Comparison of ENCODE assay signal across 14 cellular contexts in genomic region chr3:132231633-132232032, GRCh38.
DNase-seq lines count a peak whose midpoint lies in the region; ATAC-seq and TF ChIP-seq lines count a peak whose summit lies in the region.
"Had no signal": no experiment of that assay in that cellular context is flagged by ENCODE, and none has a peak within 500 bp of the region (broad histone marks: within the 10 kb centered on the region; RNA-seq: fewer than 3 reads in every experiment).

No MANE protein-coding gene starts in this region.

- no peaks in the 10 kb centered on the region for H3K36me3 Mint-ChIP-seq in naive thymus-derived CD4-positive, alpha-beta T cell
- no peaks in the 10 kb centered on the region for H3K36me3 Mint-ChIP-seq in activated CD4-positive, alpha-beta T cell treated with anti-CD3 and anti-CD28 coated beads, Interleukin-2, amount 10 ng/mL, durations not matched to agents 7 days and 5 days (ENCODE audit: low read depth)
- H3K36me3 Mint-ChIP-seq: CD4-positive, alpha-beta memory T cell had no signal

- H3K9me3 Mint-ChIP-seq in naive thymus-derived CD4-positive, alpha-beta T cell = peaks cover 0 to 1% (median 0%) of the 10 kb centered on the region in 11 donors
- H3K9me3 Mint-ChIP-seq in activated CD4-positive, alpha-beta T cell treated with anti-CD3 and anti-CD28 coated beads, Interleukin-2, amount 10 ng/mL, durations not matched to agents 7 days and 5 days = no peaks in the 10 kb centered on the region
- H3K9me3 Mint-ChIP-seq in stimulated activated naive CD8-positive, alpha-beta T cell treated with anti-CD3 and anti-CD28 coated beads, Interleukin-15, amount 100 ng/mL, for 72 hours = no peaks in the 10 kb centered on the region
- H3K9me3 Mint-ChIP-seq: CD4-positive, alpha-beta memory T cell had no signal

- H3K4me1 ChIP-seq in RWPE2 (ENCODE audit: insufficient read depth, poor library complexity, severe bottlenecking) = no peaks in the 10 kb centered on the region
- peaks cover 0 to 6% (median 0%) of the 10 kb centered on the region in 12 donors for H3K4me1 ChIP-seq in heart left ventricle
- no peaks in the 10 kb centered on the region for H3K4me1 ChIP-seq in naive thymus-derived CD4-positive, alpha-beta T cell (ENCODE audit: control insufficient read depth in 2 of 2, insufficient read depth in 2 of 2, low read length in 2 of 2)
- H3K4me1 ChIP-seq: esophagus muscularis mucosa, vagina had no signal

- peak; percentile 42 for ATAC-seq in RWPE2 (ENCODE audit: low read depth)
- ATAC-seq in heart left ventricle = peak; percentile 58 to 91 (median 90)
- no peak for ATAC-seq in naive thymus-derived CD4-positive, alpha-beta T cell
- no peak for ATAC-seq in stimulated activated naive CD8-positive, alpha-beta T cell treated with anti-CD3 and anti-CD28 coated beads, Interleukin-15, amount 100 ng/mL, for 72 hours
- ATAC-seq: T-helper 17 cell had no signal

- H3K36me3 ChIP-seq in RWPE2 (ENCODE audit: low read depth) = no peaks in the 10 kb centered on the region
- no peaks in the 10 kb centered on the region for H3K36me3 ChIP-seq in heart left ventricle
- H3K36me3 ChIP-seq in naive thymus-derived CD4-positive, alpha-beta T cell (ENCODE audit: control insufficient read depth in 2 of 3, insufficient read depth in 3 of 3, low read length in 3 of 3) = no peaks in the 10 kb centered on the region
- H3K36me3 ChIP-seq: esophagus muscularis mucosa, vagina had no signal

- peaks cover 2 to 26% (median 17%) of the 10 kb centered on the region in 5 donors for H3K27me3 Mint-ChIP-seq in naive thymus-derived CD4-positive, alpha-beta T cell
- peaks cover 14% of the 10 kb centered on the region for H3K27me3 Mint-ChIP-seq in activated CD4-positive, alpha-beta T cell treated with anti-CD3 and anti-CD28 coated beads, Interleukin-2, amount 10 ng/mL, durations not matched to agents 7 days and 5 days
- H3K27me3 Mint-ChIP-seq in stimulated activated naive CD8-positive, alpha-beta T cell treated with anti-CD3 and anti-CD28 coated beads, Interleukin-15, amount 100 ng/mL, for 72 hours = peaks cover 14% of the 10 kb centered on the region

- no peak for TF ChIP-seq POLR2A in heart left ventricle (IDR thresholded peaks at IDR 0.05)

- H3K4me3 ChIP-seq in RWPE2 (ENCODE audit: severe bottlenecking) (no peak overlapping the region), heart left ventricle (no peak overlapping the region)
- no peak overlapping the region for H3K4me3 ChIP-seq in naive thymus-derived CD4-positive, alpha-beta T cell (ENCODE audit: low read length)
- H3K4me3 ChIP-seq: esophagus muscularis mucosa, vagina had no signal

- no peaks in the 10 kb centered on the region for H3K4me1 Mint-ChIP-seq in naive thymus-derived CD4-positive, alpha-beta T cell
- no peaks in the 10 kb centered on the region for H3K4me1 Mint-ChIP-seq in activated CD4-positive, alpha-beta T cell treated with anti-CD3 and anti-CD28 coated beads, Interleukin-2, amount 10 ng/mL, durations not matched to agents 7 days and 5 days
- no peaks in the 10 kb centered on the region for H3K4me1 Mint-ChIP-seq in stimulated activated naive CD8-positive, alpha-beta T cell treated with anti-CD3 and anti-CD28 coated beads, Interleukin-15, amount 100 ng/mL, for 72 hours
- H3K4me1 Mint-ChIP-seq: CD4-positive, alpha-beta memory T cell; T-helper 17 cell had no signal

- CTCF ChIA-PET in naive thymus-derived CD4-positive, alpha-beta T cell (lab: Charles Lee) = interaction anchor here (0.7 kb wide), 1 partner anchor 19 kb away, joined by 3 read pairs; no protein-coding TSS in a partner anchor
- CTCF ChIA-PET in activated CD4-positive, alpha-beta T cell treated with anti-CD3 and anti-CD28 coated beads, Interleukin-2, amount 10 ng/mL, durations not matched to agents 7 days and 5 days (lab: Charles Lee) = no interaction called here
- CTCF ChIA-PET in RWPE1 (lab: Yijun Ruan, JAX) = interaction anchor here (1.0 kb wide), 1 partner anchor 25 kb away, joined by 5 read pairs; no protein-coding TSS in a partner anchor

- POLR2A ChIA-PET in naive thymus-derived CD4-positive, alpha-beta T cell (lab: Charles Lee) = no interaction called here
- POLR2A ChIA-PET in activated CD4-positive, alpha-beta T cell treated with anti-CD3 and anti-CD28 coated beads, Interleukin-2, amount 10 ng/mL, durations not matched to agents 7 days and 5 days (lab: Charles Lee) = interaction anchor here (0.6 kb wide), 1 partner anchor 13 kb away, joined by 3 read pairs; no protein-coding TSS in a partner anchor
- POLR2A ChIA-PET in RWPE1 (lab: Yijun Ruan, JAX; ENCODE audit: low non-redundant PET) = no interaction called here

- DNase-seq in A172 (ENCODE audit: low spot score) = peak; percentile 74
- DNase-seq in GOT3 (lab: John Stamatoyannopoulos, UW) = peak; percentile 9
- DNase-seq in RWPE2 (ENCODE audit: low spot score) = no peak
- no peak for DNase-seq in heart left ventricle
- DNase-seq in naive thymus-derived CD4-positive, alpha-beta T cell = no peak
- no peak for DNase-seq in activated CD4-positive, alpha-beta T cell treated with anti-CD3 and anti-CD28 coated beads, Interleukin-2, amount 10 ng/mL, durations not matched to agents 7 days and 5 days
- no peak for DNase-seq in RWPE1 (ENCODE audit: low spot score)
- DNase-seq in stimulated activated naive CD8-positive, alpha-beta T cell treated with anti-CD3 and anti-CD28 coated beads, Interleukin-15, amount 100 ng/mL, for 72 hours = no peak
- DNase-seq: activated effector memory CD4-positive, alpha-beta T cell treated with Interleukin-2 at 50 U/mL for 16 hours; CD4-positive, alpha-beta memory T cell; NCI-H1048; T-helper 17 cell had no signal

- H3K9me3 ChIP-seq in RWPE2 (ENCODE audit: severe bottlenecking) (no peaks in the 10 kb centered on the region), heart left ventricle (no peaks in the 10 kb centered on the region)
- no peaks in the 10 kb centered on the region for H3K9me3 ChIP-seq in naive thymus-derived CD4-positive, alpha-beta T cell (ENCODE audit: control insufficient read depth in 2 of 3, low read length in 3 of 3)
- H3K9me3 ChIP-seq: esophagus muscularis mucosa, vagina had no signal

- no peak overlapping the region for H3K27ac ChIP-seq in RWPE2 (ENCODE audit: poor library complexity, severe bottlenecking)
- peak overlapping the region in 3 of 12 donors; percentile 8 to 39 (median 36) for H3K27ac ChIP-seq in heart left ventricle
- H3K27ac ChIP-seq in naive thymus-derived CD4-positive, alpha-beta T cell (ENCODE audit: low read depth, low read length) = no peak overlapping the region
- H3K27ac ChIP-seq in RWPE1 = no peak overlapping the region
- H3K27ac ChIP-seq: esophagus muscularis mucosa, vagina had no signal

- H3K27ac Mint-ChIP-seq in naive thymus-derived CD4-positive, alpha-beta T cell = no peak overlapping the region
- H3K27ac Mint-ChIP-seq in activated CD4-positive, alpha-beta T cell treated with anti-CD3 and anti-CD28 coated beads, Interleukin-2, amount 10 ng/mL, durations not matched to agents 7 days and 5 days = no peak overlapping the region
- no peak overlapping the region for H3K27ac Mint-ChIP-seq in stimulated activated naive CD8-positive, alpha-beta T cell treated with anti-CD3 and anti-CD28 coated beads, Interleukin-15, amount 100 ng/mL, for 72 hours
- H3K27ac Mint-ChIP-seq: CD4-positive, alpha-beta memory T cell; T-helper 17 cell had no signal

- H3K27me3 ChIP-seq in RWPE2 (ENCODE audit: insufficient read depth, poor library complexity, severe bottlenecking) (no peaks in the 10 kb centered on the region), heart left ventricle (no peaks in the 10 kb centered on the region)
- H3K27me3 ChIP-seq in naive thymus-derived CD4-positive, alpha-beta T cell (ENCODE audit: control insufficient read depth in 2 of 2, insufficient read depth in 2 of 2, low read length in 2 of 2) = no peaks in the 10 kb centered on the region
- H3K27me3 ChIP-seq: esophagus muscularis mucosa, vagina had no signal

- TF ChIP-seq CTCF in RWPE2 (IDR thresholded peaks at IDR 0.05; ENCODE audit: poor library complexity, severe bottlenecking) = no peak
- no peak for TF ChIP-seq CTCF in heart left ventricle (IDR thresholded peaks at IDR 0.05)
- TF ChIP-seq CTCF in RWPE1 (conservative IDR thresholded peaks at IDR 0.05; ENCODE audit: low read depth) = no peak

- intact Hi-C loops in heart left ventricle (cut with DNase I) = no loop called here
- intact Hi-C loops in naive thymus-derived CD4-positive, alpha-beta T cell (cut with micrococcal nuclease) = no loop called here

- no peak overlapping the region for H3K4me3 Mint-ChIP-seq in naive thymus-derived CD4-positive, alpha-beta T cell
- no peak overlapping the region for H3K4me3 Mint-ChIP-seq in activated CD4-positive, alpha-beta T cell treated with anti-CD3 and anti-CD28 coated beads, Interleukin-2, amount 10 ng/mL, durations not matched to agents 7 days and 5 days
- no peak overlapping the region for H3K4me3 Mint-ChIP-seq in stimulated activated naive CD8-positive, alpha-beta T cell treated with anti-CD3 and anti-CD28 coated beads, Interleukin-15, amount 100 ng/mL, for 72 hours
- H3K4me3 Mint-ChIP-seq: CD4-positive, alpha-beta memory T cell; T-helper 17 cell had no signal

Comparison
In these comparisons a context has a peak if more than half of its experiments do, and no peak if none do; other contexts are left out.
1. DNase-seq: peak in A172 (single experiment) and GOT3 (single experiment); none in RWPE2 (single experiment), heart left ventricle (0 of 5), naive thymus-derived CD4-positive, alpha-beta T cell (0 of 9), activated CD4-positive, alpha-beta T cell treated with anti-CD3 and anti-CD28 coated beads, Interleukin-2, amount 10 ng/mL, durations not matched to agents 7 days and 5 days (single experiment), RWPE1 (single experiment) and stimulated activated naive CD8-positive, alpha-beta T cell treated with anti-CD3 and anti-CD28 coated beads, Interleukin-15, amount 100 ng/mL, for 72 hours (0 of 2).
2. ATAC-seq: peak in RWPE2 (single experiment) and heart left ventricle (4 of 4); none in naive thymus-derived CD4-positive, alpha-beta T cell (single experiment) and stimulated activated naive CD8-positive, alpha-beta T cell treated with anti-CD3 and anti-CD28 coated beads, Interleukin-15, amount 100 ng/mL, for 72 hours (single experiment).